8 cellular contexts compared by ENCODE assay signal in genomic region chr5:40682431-40683017, GRCh38. TPM values are rescaled to one million over a fixed set of nuclear protein-coding genes. Genes with fewer than 3 reads are reported as not detected.
DNase-seq lines count a peak whose midpoint lies in the region; ATAC-seq, FAIRE-seq and TF ChIP-seq lines count a peak whose summit lies in the region.

No MANE protein-coding gene starts in this region.

- H4K20me1 ChIP-seq in DND-41 (ENCODE audit: insufficient read depth, low read length) (peaks cover 70% of the 10 kb centered on the region), endothelial cell of umbilical vein (replicated peaks; ENCODE audit: control insufficient read depth, extremely low read depth, insufficient read depth, low read length) (no peaks in the 10 kb centered on the region), H9 (ENCODE audit: control insufficient read depth, insufficient read depth, insufficient read length) (no peaks in the 10 kb centered on the region)

- no peak overlapping the region for H3K18ac ChIP-seq in H9 (ENCODE audit: insufficient read length, low read depth, low read length)

- H4K91ac ChIP-seq in H9 (ENCODE audit: insufficient read length, low read depth, low read length): no peak overlapping the region

- H2BK12ac ChIP-seq in H9 (ENCODE audit: insufficient read length, low read depth, low read length): no peak overlapping the region

- H2BK20ac ChIP-seq in H9 (ENCODE audit: low read depth, low read length, poor library complexity, severe bottlenecking): no peak overlapping the region

- no TSS peak for BruUV-seq in endothelial cell of umbilical vein (replicated peaks; lab: Mats Ljungman, UMichigan)

- intact Hi-C loops in endothelial cell of umbilical vein (cut with micrococcal nuclease) (loop anchor here (2.0 to 5.0 kb wide), 2 partner anchors 215 to 636 kb away; no protein-coding TSS in a partner anchor), ovary (cut with DNase I) (loop anchor here in 3 of 4 donors (10.0 kb wide), 4 partner anchors 728 to 1108 kb away; no protein-coding TSS in a partner anchor)

- H3K9me1 ChIP-seq in endothelial cell of umbilical vein (replicated peaks; ENCODE audit: control insufficient read depth, extremely low read depth, insufficient read depth, low read length): no peaks in the 10 kb centered on the region

- H3K14ac ChIP-seq in H9 (ENCODE audit: insufficient read depth, low read length): no peak overlapping the region

- H3K79me1 ChIP-seq in H9 (ENCODE audit: insufficient read depth, low read depth, low read length, poor library complexity, severe bottlenecking): no peaks in the 10 kb centered on the region

- H3K4me2 ChIP-seq in DND-41 (ENCODE audit: insufficient read depth, low read length) (peak overlapping the region; percentile 65), endothelial cell of umbilical vein (ENCODE audit: insufficient read depth, low read length) (peak overlapping the region; percentile 99), H9 (ENCODE audit: insufficient read depth, insufficient read length, low read length) (no peak overlapping the region)

- TF ChIP-seq POLR2A in endothelial cell of umbilical vein (IDR thresholded peaks at IDR 0.05; ENCODE audit: low read depth, low read length): no peak
- no peak for TF ChIP-seq POLR2A in ovary (IDR thresholded peaks at IDR 0.05)

- H3K4me3 ChIP-seq in DND-41 (ENCODE audit: low read depth in 1 of 2, low read length in 2 of 2) (peak overlapping the region; percentile 95 to 96), RWPE2 (ENCODE audit: severe bottlenecking) (peak overlapping the region; percentile 82), endothelial cell of umbilical vein (replicated peaks in 1 of 3; ENCODE audit: insufficient read depth in 1 of 3, low read depth in 1 of 3, low read length in 3 of 3) (peak overlapping the region; percentile 71 to 98 (median 97)), ovary (peak overlapping the region; percentile 63)

- H3K23ac ChIP-seq in H9 (ENCODE audit: insufficient read length, low read depth, low read length): no peak overlapping the region

- dilution Hi-C loops in endothelial cell of umbilical vein (cut with MboI; ENCODE audit: extremely low pct_ligation_motif_present, low sequenced_read_pairs): no loop called here

- no peak overlapping the region for H4K5ac ChIP-seq in H9 (ENCODE audit: insufficient read length, low read depth, low read length)

- H2BK15ac ChIP-seq in H9 (ENCODE audit: low read depth, low read length): no peak overlapping the region

- no peak overlapping the region for H2BK5ac ChIP-seq in H9 (ENCODE audit: insufficient read length, low read length)

- peaks cover 95% of the 10 kb centered on the region for H3K79me2 ChIP-seq in DND-41 (ENCODE audit: insufficient read depth, low read length)
- peaks cover 90% of the 10 kb centered on the region for H3K79me2 ChIP-seq in endothelial cell of umbilical vein (ENCODE audit: control insufficient read depth, insufficient read depth, low read length)
- no peaks in the 10 kb centered on the region for H3K79me2 ChIP-seq in H9 (ENCODE audit: insufficient read depth, low read length)

- H3K9me3 ChIP-seq in DND-41 (ENCODE audit: insufficient read depth, low read length, severe bottlenecking): no peaks in the 10 kb centered on the region
- no peaks in the 10 kb centered on the region for H3K9me3 ChIP-seq in RWPE2 (ENCODE audit: severe bottlenecking)
- H3K9me3 ChIP-seq in endothelial cell of umbilical vein (replicated peaks; ENCODE audit: control insufficient read depth, insufficient read depth, low read length): no peaks in the 10 kb centered on the region
- no peaks in the 10 kb centered on the region for H3K9me3 ChIP-seq in ovary
- no peaks in the 10 kb centered on the region for H3K9me3 ChIP-seq in H9 (ENCODE audit: control insufficient read depth, low read depth, low read length)

- POLR2A ChIA-PET in endothelial cell of umbilical vein (lab: Charles Lee): interaction anchor here (1.4 kb wide), 1 partner anchor 479 kb away, joined by 4 read pairs; no protein-coding TSS in a partner anchor

- 73 to 81% (median 75%) methylated on average over 10 of the region's 10 CpGs for WGBS in ovary, 3 donors
- no CpG with 5 or more reads among the region's 10 CpGs for WGBS in H9 (ENCODE audit: extremely low coverage, insufficient read length, low lambda C conversion rate)

- H3K27ac Mint-ChIP-seq in H9: no peak overlapping the region

- no peak overlapping the region for H2AK5ac ChIP-seq in H9 (ENCODE audit: insufficient read length, low read length)

- H3K36me3 Mint-ChIP-seq in H9 (ENCODE audit: insufficient read depth in 1 of 3, low read depth in 3 of 3): peaks cover 0 to 3% (median 0%) of the 10 kb centered on the region in 3 experiments; a peak in 1 of 7 replicates

- CTCF ChIA-PET in endothelial cell of umbilical vein (lab: Charles Lee): interaction anchor here (1.4 to 8.5 kb wide), 5 partner anchors 53 to 968 kb away, joined by 4 to 93 read pairs (median 62); no protein-coding TSS in a partner anchor

- H3K23me2 ChIP-seq in H9 (ENCODE audit: insufficient read length, low read depth, low read length, poor library complexity, severe bottlenecking): peaks cover 27% of the 10 kb centered on the region

- peaks cover 3% of the 10 kb centered on the region in 2 experiments; a peak in 3 of 5 replicates for H3K9me3 Mint-ChIP-seq in H9

- H3K4me1 Mint-ChIP-seq in H9: peaks cover 27 to 32% of the 10 kb centered on the region in 2 experiments

- H3K36me3 ChIP-seq in DND-41 (ENCODE audit: insufficient read depth, low read length): peaks cover 73% of the 10 kb centered on the region
- peaks cover 60% of the 10 kb centered on the region for H3K36me3 ChIP-seq in RWPE2 (ENCODE audit: low read depth)
- peaks cover 0 to 8% of the 10 kb centered on the region in 2 experiments for H3K36me3 ChIP-seq in endothelial cell of umbilical vein (ENCODE audit: control insufficient read depth in 2 of 2, extremely low read depth in 1 of 2, insufficient read depth in 2 of 2, low read length in 2 of 2)
- no peaks in the 10 kb centered on the region for H3K36me3 ChIP-seq in ovary

- no peak overlapping the region for H2BK120ac ChIP-seq in H9 (ENCODE audit: low read depth, low read length, poor library complexity, severe bottlenecking)

- no peak overlapping the region for H3T11ph ChIP-seq in H9 (ENCODE audit: low read length)

- H3K9ac ChIP-seq in DND-41 (ENCODE audit: low read depth, low read length) (peak overlapping the region; percentile 89), endothelial cell of umbilical vein (replicated peaks; ENCODE audit: extremely low read depth, insufficient read depth, low read length) (peak overlapping the region; percentile 92), H9 (ENCODE audit: extremely low read depth, insufficient read length, low read length) (no peak overlapping the region)

- H4K8ac ChIP-seq in H9 (replicated peaks; ENCODE audit: insufficient read length, low read depth, low read length): no peak overlapping the region

- no peak overlapping the region for H2AFZ ChIP-seq in DND-41 (ENCODE audit: low read depth, low read length)
- peak overlapping the region; percentile 16 for H2AFZ ChIP-seq in endothelial cell of umbilical vein (ENCODE audit: low read depth, low read length)
- H2AFZ ChIP-seq in H9 (ENCODE audit: low read length): no peak overlapping the region

- no peak for TF ChIP-seq EP300 in ovary (IDR thresholded peaks at IDR 0.05)

- H3K27me3 Mint-ChIP-seq in H9 (ENCODE audit: low read depth): peaks cover 54% of the 10 kb centered on the region

- H3K4me3 Mint-ChIP-seq in H9: peak overlapping the region in 1 of 2 experiments; percentile 89; a peak in 2 of 5 replicates

- H3K27me3 ChIP-seq in DND-41 (ENCODE audit: insufficient read depth, low read length, poor library complexity): no peaks in the 10 kb centered on the region
- H3K27me3 ChIP-seq in RWPE2 (ENCODE audit: insufficient read depth, poor library complexity, severe bottlenecking): no peaks in the 10 kb centered on the region
- H3K27me3 ChIP-seq in endothelial cell of umbilical vein (ENCODE audit: control insufficient read depth in 2 of 2, insufficient read depth in 2 of 2, low read length in 2 of 2): no peaks in the 10 kb centered on the region
- H3K27me3 ChIP-seq in ovary: no peaks in the 10 kb centered on the region
- H3K27me3 ChIP-seq in H9 (ENCODE audit: insufficient read depth, low read length): peaks cover 29% of the 10 kb centered on the region

- DNase-seq in DND-41 (no peak), RWPE2 (ENCODE audit: low spot score) (no peak), endothelial cell of umbilical vein (ENCODE audit: low read depth, low spot score) (peak; percentile 68), ovary (no peak), NCI-H748 treated with DMSO at 0.1 percent for 48 hours (lab: John Stamatoyannopoulos, UW) (no peak), EL (no peak), H9 (no peak)

- ATAC-seq in DND-41 (ENCODE audit: insufficient read depth, low read depth) (no peak), RWPE2 (ENCODE audit: low read depth) (no peak), GM21786 (IDR thresholded peaks at IDR 0.05; ENCODE audit: unreplicated experiment) (no peak)

- peak; percentile 38 for FAIRE-seq in endothelial cell of umbilical vein (lab: Jason Lieb, UNC)

- TF ChIP-seq CTCF in DND-41 (IDR thresholded peaks at IDR 0.05; ENCODE audit: borderline replicate concordance, extremely low read depth, low read length, poor library complexity, severe bottlenecking) (no peak), RWPE2 (IDR thresholded peaks at IDR 0.05; ENCODE audit: poor library complexity, severe bottlenecking) (no peak), endothelial cell of umbilical vein (IDR thresholded peaks at IDR 0.05; ENCODE audit: extremely low read depth in 1 of 2, insufficient read depth in 1 of 2, low read depth in 1 of 2, low read length in 2 of 2) (no peak), ovary (IDR thresholded peaks at IDR 0.05) (no peak), H9 (conservative IDR thresholded peaks at IDR 0.05) (no peak)

- H3K4me1 ChIP-seq in DND-41 (ENCODE audit: insufficient read depth, low read length): peaks cover 38% of the 10 kb centered on the region
- peaks cover 42% of the 10 kb centered on the region for H3K4me1 ChIP-seq in RWPE2 (ENCODE audit: insufficient read depth, poor library complexity, severe bottlenecking)
- H3K4me1 ChIP-seq in endothelial cell of umbilical vein (ENCODE audit: control insufficient read depth, extremely low read depth, insufficient read depth, low read length): peaks cover 43% of the 10 kb centered on the region
- H3K4me1 ChIP-seq in ovary (ENCODE audit: insufficient read depth): peaks cover 9% of the 10 kb centered on the region
- no peaks in the 10 kb centered on the region for H3K4me1 ChIP-seq in H9 (ENCODE audit: insufficient read depth, low read length)

- no peak overlapping the region for H3K4ac ChIP-seq in H9 (ENCODE audit: low read depth, low read length)

- H3K56ac ChIP-seq in H9 (ENCODE audit: insufficient read length, low read depth, low read length): no peak overlapping the region

- H3K27ac ChIP-seq in DND-41 (ENCODE audit: low read length) (peak overlapping the region; percentile 95), RWPE2 (ENCODE audit: poor library complexity, severe bottlenecking) (peak overlapping the region; percentile 94), endothelial cell of umbilical vein (ENCODE audit: insufficient read depth, low read depth, low read length) (peak overlapping the region; percentile 67), ovary (no peak overlapping the region), H9 (ENCODE audit: insufficient read length, low read depth, low read length) (no peak overlapping the region)

RNA-seq across cellular contexts. Expression of gene PTGER4, which starts 2.8 kb away (rescaled TPM):
- total RNA-seq in endothelial cell of umbilical vein (22.5 and 23.6 TPM in 2 replicates), ovary (1 to 10 TPM in 5 of 7 donors, under 1 TPM in 2; 0.66 to 8.8 (median 2.8) TPM), H9 (2021) (0.35 and 0.37 TPM in 2 replicates)
- polyA plus RNA-seq in endothelial cell of umbilical vein (35.9 and 37.4 TPM in 2 replicates), ovary (1 to 10 TPM; 1.0 to 3.5 TPM)
- 15.6 and 34.0 TPM in 2 replicates for polyA plus RNA-seq in endothelial cell of umbilical vein (2011; cell fraction: cytosol; rRNA removed)
- polyA plus RNA-seq in endothelial cell of umbilical vein (2011; cell fraction: nucleus; rRNA removed): 16.1 and 18.9 TPM in 2 replicates
- polyA plus RNA-seq in endothelial cell of umbilical vein (2012): 14.7 and 21.5 TPM in 2 replicates
- polyA minus RNA-seq in endothelial cell of umbilical vein: 14.1 and 17.7 TPM in 2 replicates
- polyA minus RNA-seq in endothelial cell of umbilical vein (2011; cell fraction: cytosol; rRNA and poly(A)+ RNA removed): 3.5 TPM
- 23.7 and 42.1 TPM in 2 replicates for polyA minus RNA-seq in endothelial cell of umbilical vein (2011; cell fraction: nucleus; rRNA and poly(A)+ RNA removed)

Comparison
In these comparisons a context has a peak if more than half of its experiments do, and no peak if none do; other contexts are left out.
1. H3K27ac ChIP-seq: peak in DND-41 (single experiment), RWPE2 (single experiment) and endothelial cell of umbilical vein (single experiment); none in ovary (0 of 2) and H9 (single experiment).
2. Peak in every context shown above with its lines, with median percentiles within 50 percentile points of each other: H3K4me3 ChIP-seq.